In genomic region chr1:3869751-3870301, GRCh38 we compare ENCODE assay signal across 1 cellular context.
A peak's percentile ranks its signal among the peaks of the same experiment; 100 is the strongest.
TF ChIP-seq lines count a peak whose summit lies in the region.

No MANE protein-coding gene starts in this region.

TF ChIP-seq in K562, 482 proteins besides CTCF, POLR2A, EP300 and RAD21 (continues in another document):
- TF ChIP-seq ZFP36 (IDR thresholded peaks at IDR 0.05; ENCODE audit: low read depth, low read length, partially characterized antibody) (peak; percentile 8), RREB1 (CRISPR knock-in tag; IDR thresholded peaks at IDR 0.05) (no peak), CTBP1 (IDR thresholded peaks at IDR 0.05; ENCODE audit: borderline replicate concordance) (peak; percentile 61; the same call in 1 of the 2 replicates), ZNF589 (CRISPR knock-in tag; IDR thresholded peaks at IDR 0.05; ENCODE audit: low read depth) (no peak), NELFE (IDR thresholded peaks at IDR 0.05; ENCODE audit: insufficient read depth, insufficient read length) (no peak), FIP1L1 (IDR thresholded peaks at IDR 0.05; ENCODE audit: low read depth, low read length, poor library complexity, severe bottlenecking) (peak; percentile 56), HEY1 (CRISPR knock-in tag; IDR thresholded peaks at IDR 0.05; ENCODE audit: borderline replicate concordance) (no peak), NFYB (IDR thresholded peaks at IDR 0.05; ENCODE audit: extremely low read depth, insufficient read length) (no peak), HOMEZ (CRISPR knock-in tag; IDR thresholded peaks at IDR 0.05) (no peak), MAFK (IDR thresholded peaks at IDR 0.05; ENCODE audit: low read length) (no peak), RB1 (IDR thresholded peaks at IDR 0.05; ENCODE audit: low read depth) (peak; percentile 41; the same call in 1 of the 2 replicates), JUND (IDR thresholded peaks at IDR 0.05; ENCODE audit: borderline replicate concordance, low read depth, low read length) (peak; percentile 51), JUND (tag; IDR thresholded peaks at IDR 0.05; ENCODE audit: borderline replicate concordance, low read depth, low read length) (peak; percentile 61; the same call in 1 of the 3 replicates), ZBTB7A (IDR thresholded peaks at IDR 0.05; ENCODE audit: borderline replicate concordance, control insufficient read depth, low read depth, low read length) (peak; percentile 57; the same call in 1 of the 2 replicates), GABPB1 (CRISPR knock-in tag; IDR thresholded peaks at IDR 0.05) (peak; percentile 36; the same call in 1 of the 2 replicates), ATF3 (IDR thresholded peaks at IDR 0.05) (peak; percentile 26; the same call in 1 of the 2 replicates), ATF3 (CRISPR knock-in tag; conservative IDR thresholded peaks at IDR 0.05) (no peak; the same call in 1 of the 2 replicates), BRD9 (IDR thresholded peaks at IDR 0.05; ENCODE audit: low read depth, partially characterized antibody) (no peak), NR3C1 (CRISPR knock-in tag; IDR thresholded peaks at IDR 0.05) (no peak), CREB1 (IDR thresholded peaks at IDR 0.05) (peak; percentile 23; the same call in 1 of the 2 replicates), CREB1 (CRISPR knock-in tag; IDR thresholded peaks at IDR 0.05) (no peak), KLF16 (IDR thresholded peaks at IDR 0.05) (peak; percentile 24; the same call in 1 of the 2 replicates), ZNF778 (CRISPR knock-in tag; IDR thresholded peaks at IDR 0.05) (no peak), ATF1 (CRISPR knock-in tag; IDR thresholded peaks at IDR 0.05) (no peak), ATF1 (tag; IDR thresholded peaks at IDR 0.05) (peak; percentile 30; the same call in 1 of the 2 replicates), ZNF124 (CRISPR knock-in tag; IDR thresholded peaks at IDR 0.05) (no peak), TRIM28 (IDR thresholded peaks at IDR 0.05) (peak; percentile 43; the same call in 1 of the 2 replicates), YY1 (IDR thresholded peaks at IDR 0.05; ENCODE audit: borderline replicate concordance in 1 of 3, control insufficient read depth in 1 of 3, extremely low read depth in 1 of 3, insufficient read depth in 3 of 3, insufficient read length in 1 of 3, insufficient replicate concordance in 2 of 3, low read depth in 1 of 3, low read length in 2 of 3) (peak in 2 of 3 experiments; percentile 75 to 86), POLR2AphosphoS5 (IDR thresholded peaks at IDR 0.05; ENCODE audit: control insufficient read depth, insufficient read depth, low read depth, low read length) (peak; percentile 41; the same call in 1 of the 2 replicates), XRCC5 (IDR thresholded peaks at IDR 0.05; ENCODE audit: low read depth, low read length) (peak; percentile 26; the same call in 1 of the 2 replicates), DIDO1 (tag; IDR thresholded peaks at IDR 0.05; ENCODE audit: low read depth) (no peak), ZNF764 (CRISPR knock-in tag; IDR thresholded peaks at IDR 0.05; ENCODE audit: low read depth) (no peak), CBX3 (IDR thresholded peaks at IDR 0.05; ENCODE audit: borderline replicate concordance in 1 of 2, low read length in 2 of 2) (peak in 1 of 2 experiments; percentile 80; a peak in 2 of 3 replicates), HDAC6 (IDR thresholded peaks at IDR 0.05; ENCODE audit: low read depth, low read length) (no peak), HDGF (IDR thresholded peaks at IDR 0.05) (no peak), LARP7 (IDR thresholded peaks at IDR 0.05) (no peak), GATA2 (CRISPR knock-in tag; IDR thresholded peaks at IDR 0.05) (peak; percentile 4; the same call in 1 of the 2 replicates), MAZ (CRISPR knock-in tag; conservative IDR thresholded peaks at IDR 0.05 in 1 of 2, IDR thresholded peaks at IDR 0.05 in 1 of 2) (peak in 1 of 2 experiments; percentile 50; a peak in 2 of 4 replicates), EGR1 (conservative IDR thresholded peaks at IDR 0.05) (peak; percentile 56), CREM (IDR thresholded peaks at IDR 0.05; ENCODE audit: low read depth) (peak; percentile 69), RERE (CRISPR knock-in tag; IDR thresholded peaks at IDR 0.05; ENCODE audit: borderline replicate concordance) (no peak), HSF4 (CRISPR knock-in tag; IDR thresholded peaks at IDR 0.05; ENCODE audit: borderline replicate concordance) (no peak), HCFC1 (IDR thresholded peaks at IDR 0.05; ENCODE audit: low read depth, low read length) (peak; percentile 34; the same call in 1 of the 2 replicates), ZKSCAN1 (IDR thresholded peaks at IDR 0.05; ENCODE audit: low read depth, low read length) (peak; percentile 66)
- TF ChIP-seq, protein P1, sequence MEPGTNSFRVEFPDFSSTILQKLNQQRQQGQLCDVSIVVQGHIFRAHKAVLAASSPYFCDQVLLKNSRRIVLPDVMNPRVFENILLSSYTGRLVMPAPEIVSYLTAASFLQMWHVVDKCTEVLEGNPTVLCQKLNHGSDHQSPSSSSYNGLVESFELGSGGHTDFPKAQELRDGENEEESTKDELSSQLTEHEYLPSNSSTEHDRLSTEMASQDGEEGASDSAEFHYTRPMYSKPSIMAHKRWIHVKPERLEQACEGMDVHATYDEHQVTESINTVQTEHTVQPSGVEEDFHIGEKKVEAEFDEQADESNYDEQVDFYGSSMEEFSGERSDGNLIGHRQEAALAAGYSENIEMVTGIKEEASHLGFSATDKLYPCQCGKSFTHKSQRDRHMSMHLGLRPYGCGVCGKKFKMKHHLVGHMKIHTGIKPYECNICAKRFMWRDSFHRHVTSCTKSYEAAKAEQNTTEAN (CRISPR knock-in tag; IDR thresholded peaks at IDR 0.05), result no peak
- TF ChIP-seq, protein P2, sequence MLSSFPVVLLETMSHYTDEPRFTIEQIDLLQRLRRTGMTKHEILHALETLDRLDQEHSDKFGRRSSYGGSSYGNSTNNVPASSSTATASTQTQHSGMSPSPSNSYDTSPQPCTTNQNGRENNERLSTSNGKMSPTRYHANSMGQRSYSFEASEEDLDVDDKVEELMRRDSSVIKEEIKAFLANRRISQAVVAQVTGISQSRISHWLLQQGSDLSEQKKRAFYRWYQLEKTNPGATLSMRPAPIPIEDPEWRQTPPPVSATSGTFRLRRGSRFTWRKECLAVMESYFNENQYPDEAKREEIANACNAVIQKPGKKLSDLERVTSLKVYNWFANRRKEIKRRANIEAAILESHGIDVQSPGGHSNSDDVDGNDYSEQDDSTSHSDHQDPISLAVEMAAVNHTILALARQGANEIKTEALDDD (IDR thresholded peaks at IDR 0.05), result peak; percentile 80; the same call in 1 of the 2 replicates
- TF ChIP-seq, protein P3, sequence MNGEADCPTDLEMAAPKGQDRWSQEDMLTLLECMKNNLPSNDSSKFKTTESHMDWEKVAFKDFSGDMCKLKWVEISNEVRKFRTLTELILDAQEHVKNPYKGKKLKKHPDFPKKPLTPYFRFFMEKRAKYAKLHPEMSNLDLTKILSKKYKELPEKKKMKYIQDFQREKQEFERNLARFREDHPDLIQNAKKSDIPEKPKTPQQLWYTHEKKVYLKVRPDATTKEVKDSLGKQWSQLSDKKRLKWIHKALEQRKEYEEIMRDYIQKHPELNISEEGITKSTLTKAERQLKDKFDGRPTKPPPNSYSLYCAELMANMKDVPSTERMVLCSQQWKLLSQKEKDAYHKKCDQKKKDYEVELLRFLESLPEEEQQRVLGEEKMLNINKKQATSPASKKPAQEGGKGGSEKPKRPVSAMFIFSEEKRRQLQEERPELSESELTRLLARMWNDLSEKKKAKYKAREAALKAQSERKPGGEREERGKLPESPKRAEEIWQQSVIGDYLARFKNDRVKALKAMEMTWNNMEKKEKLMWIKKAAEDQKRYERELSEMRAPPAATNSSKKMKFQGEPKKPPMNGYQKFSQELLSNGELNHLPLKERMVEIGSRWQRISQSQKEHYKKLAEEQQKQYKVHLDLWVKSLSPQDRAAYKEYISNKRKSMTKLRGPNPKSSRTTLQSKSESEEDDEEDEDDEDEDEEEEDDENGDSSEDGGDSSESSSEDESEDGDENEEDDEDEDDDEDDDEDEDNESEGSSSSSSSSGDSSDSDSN (IDR thresholded peaks at IDR 0.05; ENCODE audit: borderline replicate concordance in 1 of 2, low read depth in 2 of 2, low read length in 2 of 2), result peak in 1 of 2 experiments; percentile 66; a peak in 1 of 4 replicates
